Comparison of ENCODE assay signal across 8 cellular contexts in the genomic region with DNA sequence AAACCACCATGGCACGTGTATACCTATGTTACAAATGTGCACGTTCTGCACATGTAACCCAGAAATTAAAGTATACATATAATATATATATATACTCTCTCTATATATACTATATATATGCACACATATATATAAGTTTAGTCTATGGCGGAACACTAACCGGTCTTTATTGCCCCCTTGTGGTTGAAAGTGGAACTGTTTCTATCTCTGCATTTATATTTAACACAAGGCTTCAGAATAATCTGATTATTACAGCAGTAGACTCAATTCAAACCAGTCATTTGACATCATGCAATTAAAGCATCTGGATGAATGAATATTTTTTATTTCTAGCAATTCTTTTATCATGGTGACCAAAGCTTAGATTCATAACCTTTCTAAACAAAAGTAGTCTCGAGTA. TPM values are rescaled to one million over a fixed set of nuclear protein-coding genes. Genes with fewer than 3 reads are reported as not detected.
A peak's percentile ranks its signal among the peaks of the same experiment; 100 is the strongest.
DNase-seq lines count a peak whose midpoint lies in the region; ATAC-seq, FAIRE-seq and TF ChIP-seq lines count a peak whose summit lies in the region.

No MANE protein-coding gene starts in this region.

- ATAC-seq in GM18505 (IDR thresholded peaks at IDR 0.05; ENCODE audit: unreplicated experiment): no peak

- no peak overlapping the region for H3K4me3 Mint-ChIP-seq in neural progenitor cell

- H3K27me3 ChIP-seq in DOHH2 (ENCODE audit: control insufficient read depth, low read length): no peaks in the 10 kb centered on the region
- peaks cover 12% of the 10 kb centered on the region for H3K27me3 ChIP-seq in neural progenitor cell

- no peak for TF ChIP-seq EP300 in Ishikawa (IDR thresholded peaks at IDR 0.05; ENCODE audit: borderline replicate concordance)

- H3K4me3 ChIP-seq in DOHH2 (ENCODE audit: low read length) (no peak overlapping the region), neural progenitor cell (no peak overlapping the region)

- H3K9me3 Mint-ChIP-seq in neural progenitor cell: no peaks in the 10 kb centered on the region

- H3K36me3 ChIP-seq in DOHH2 (ENCODE audit: control insufficient read depth, low read length): no peaks in the 10 kb centered on the region
- H3K36me3 ChIP-seq in neural progenitor cell: no peaks in the 10 kb centered on the region

- H3K4me1 ChIP-seq in DOHH2 (ENCODE audit: control insufficient read depth, low read length) (peaks cover 2% of the 10 kb centered on the region), neural progenitor cell (no peaks in the 10 kb centered on the region)

- H3K9me3 ChIP-seq in DOHH2 (ENCODE audit: control insufficient read depth, insufficient read depth, low read length) (no peaks in the 10 kb centered on the region), neural progenitor cell (ENCODE audit: low read depth) (no peaks in the 10 kb centered on the region)

- H3K4me2 ChIP-seq in DOHH2 (ENCODE audit: low read length): no peak overlapping the region
- H3K4me2 ChIP-seq in neural progenitor cell: no peak overlapping the region

- H3K79me2 ChIP-seq in DOHH2 (ENCODE audit: control insufficient read depth, low read length) (no peaks in the 10 kb centered on the region), neural progenitor cell (ENCODE audit: low read depth) (no peaks in the 10 kb centered on the region)

- H4K20me1 ChIP-seq in DOHH2 (ENCODE audit: control insufficient read depth, insufficient read depth, low read depth, low read length): no peaks in the 10 kb centered on the region
- H4K20me1 ChIP-seq in neural progenitor cell (ENCODE audit: low read depth): no peaks in the 10 kb centered on the region

- peak; percentile 21 for DNase-seq in A172 (ENCODE audit: low spot score)
- peak; percentile 62 for DNase-seq in RKO (ENCODE audit: low spot score)
- peak; percentile 69 for DNase-seq in neural progenitor cell (ENCODE audit: low spot score)
- no peak for DNase-seq in stimulated activated CD4-positive, alpha-beta T cell treated with anti-CD3 and anti-CD28 coated beads, Interleukin-12 subunit alpha, Interleukin-12 subunit beta, amount 100 ng/mL, for 4 hours

- peak; percentile 55 for TF ChIP-seq RAD21 in Ishikawa (IDR thresholded peaks at IDR 0.05; ENCODE audit: low read depth)

- FAIRE-seq in endometrium (lab: Jason Lieb, UNC): peak; percentile 72

- TF ChIP-seq POLR2A in GM18505 (IDR thresholded peaks at IDR 0.05; ENCODE audit: borderline replicate concordance, extremely low read depth, insufficient read depth, insufficient read length): no peak

- no peaks in the 10 kb centered on the region for H3K36me3 Mint-ChIP-seq in neural progenitor cell

- H2AFZ ChIP-seq in neural progenitor cell (replicated peaks): no peak overlapping the region

- H3K4me1 Mint-ChIP-seq in neural progenitor cell: no peaks in the 10 kb centered on the region

- no peak overlapping the region for H3K9ac ChIP-seq in neural progenitor cell

- TF ChIP-seq CTCF in DOHH2 (IDR thresholded peaks at IDR 0.05; ENCODE audit: low read depth, low read length, poor library complexity, severe bottlenecking): peak; percentile 33
- peak; percentile 85 for TF ChIP-seq CTCF in neural progenitor cell (IDR thresholded peaks at IDR 0.05)

- no peaks in the 10 kb centered on the region for H3K9me2 ChIP-seq in DOHH2 (replicated peaks; ENCODE audit: control insufficient read depth, low read length)

- H3K27ac Mint-ChIP-seq in neural progenitor cell: no peak overlapping the region

- H3K27ac ChIP-seq in DOHH2 (ENCODE audit: low read depth, low read length) (no peak overlapping the region), neural progenitor cell (no peak overlapping the region)

- H3F3A ChIP-seq in DOHH2 (ENCODE audit: control insufficient read depth, insufficient read depth) (no peaks in the 10 kb centered on the region), neural progenitor cell (ENCODE audit: low read depth) (no peaks in the 10 kb centered on the region)

- no peaks in the 10 kb centered on the region for H3K27me3 Mint-ChIP-seq in neural progenitor cell (ENCODE audit: insufficient read depth, low read depth)

TF ChIP-seq in Ishikawa, 13 proteins besides CTCF, POLR2A, EP300 and RAD21:
- TF ChIP-seq YY1 (IDR thresholded peaks at IDR 0.05; ENCODE audit: low read depth) (no peak), CREB1 (IDR thresholded peaks at IDR 0.05; ENCODE audit: low read depth) (no peak), REST (IDR thresholded peaks at IDR 0.05; ENCODE audit: low read depth) (no peak), FOXM1 (IDR thresholded peaks at IDR 0.05; ENCODE audit: borderline replicate concordance, low read depth) (no peak), CEBPB (IDR thresholded peaks at IDR 0.05) (no peak)

RNA-seq across cellular contexts. Expression of gene RAB9B, which starts 14.6 kb away (rescaled TPM):
- 0.96 and 3.3 TPM in 2 replicates for total RNA-seq in A172 (2014; rRNA removed; shearing (Covaris generic))
- total RNA-seq in neural progenitor cell (ENCODE audit: low replicate concordance): 2.2 and 2.4 TPM in 2 replicates

RNA-seq across cellular contexts. Expression of gene PLP1, which starts 40.9 kb away (rescaled TPM):
- not detected in 2 replicates for total RNA-seq in A172 (2014; rRNA removed; shearing (Covaris generic))
- total RNA-seq in neural progenitor cell (ENCODE audit: low replicate concordance): 106 and 107 TPM in 2 replicates

Comparison
In these comparisons a context has a peak if more than half of its experiments do, and no peak if none do; other contexts are left out.
1. RNA of gene PLP1, which starts 40.9 kb away (total RNA-seq): 106 to 107 TPM in neural progenitor cell; not detected in A172; every median in the first group is over 100 times any median in the second.